10 cellular contexts compared by ENCODE assay signal in the genomic region with DNA sequence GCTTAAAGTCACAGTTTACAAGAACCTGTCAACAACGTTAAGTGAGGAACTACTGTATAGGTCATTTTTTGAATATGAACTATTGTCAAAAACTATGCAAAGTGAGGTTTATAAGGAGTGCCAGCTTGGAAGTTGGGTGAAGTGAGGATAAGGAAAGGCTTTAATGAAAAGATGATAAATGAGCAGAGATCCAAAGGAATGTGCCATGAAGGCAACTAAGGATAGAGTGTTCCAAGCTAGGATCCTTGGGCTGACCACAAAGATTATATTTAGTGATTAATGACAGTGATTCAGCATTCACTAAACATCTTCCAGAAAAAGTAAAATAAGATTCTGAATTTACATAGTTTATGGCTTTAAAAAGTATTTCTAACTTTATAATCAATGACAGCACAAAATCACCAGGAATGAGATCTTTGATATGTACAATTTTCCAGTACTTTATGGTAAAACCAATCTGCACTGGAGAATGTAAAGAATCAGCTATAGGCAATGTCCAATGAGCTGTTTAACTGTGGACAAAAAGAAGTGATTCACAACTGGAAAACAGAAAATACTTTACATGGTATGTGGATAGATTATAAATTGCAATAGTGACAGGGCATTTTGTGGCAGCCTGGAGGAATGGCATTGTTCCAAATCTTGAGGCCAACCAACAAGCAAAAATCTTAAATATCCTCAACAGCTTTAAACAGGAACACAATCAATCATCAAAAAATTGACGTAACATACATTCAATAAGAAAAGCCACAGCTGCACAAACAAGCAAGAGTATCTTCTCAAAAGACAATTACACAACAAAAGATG.
DNase-seq lines count a peak whose midpoint lies in the region; ATAC-seq, FAIRE-seq and TF ChIP-seq lines count a peak whose summit lies in the region.
"Had no signal": no experiment of that assay in that cellular context is flagged by ENCODE, and none has a peak within 500 bp of the region (broad histone marks: within the 10 kb centered on the region; RNA-seq: fewer than 3 reads in every experiment).

No MANE protein-coding gene starts in this region.

- peak; percentile 10 for DNase-seq in H54 (ENCODE audit: insufficient read length, low spot score)
- DNase-seq in RCC 7860 (ENCODE audit: low spot score) = peak; percentile 43
- DNase-seq in fibroblast of peridontal ligament (ENCODE audit: extremely low read depth) = peak; percentile 85
- peak; percentile 76 for DNase-seq in stromal cell of bone marrow (ENCODE audit: low read depth)
- no peak for DNase-seq in T-helper 2 cell
- no peak for DNase-seq in activated T-helper 1 cell treated with anti-CD3 and anti-CD28 coated beads, Interleukin-12 subunit alpha, Interleukin-12 subunit beta, Interleukin-2, Interleukin-4 antibody, amounts not matched to agents 30 ng/mL and 10 ng/mL and 1 ng/mL, durations not matched to agents 14 hours and 24 hours and 36 hours (ENCODE audit: low spot score)
- DNase-seq: immature natural killer cell, T-helper 9 cell had no signal

- no peak overlapping the region for H3K27ac Mint-ChIP-seq in activated T-helper 1 cell treated with anti-CD3 and anti-CD28 coated beads, Interleukin-12 subunit alpha, Interleukin-12 subunit beta, Interleukin-2, Interleukin-4 antibody, amounts not matched to agents 30 ng/mL and 10 ng/mL and 1 ng/mL, durations not matched to agents 14 hours and 24 hours and 36 hours
- H3K27ac Mint-ChIP-seq: immature natural killer cell had no signal

- intact Hi-C loops in activated T-helper 1 cell treated with anti-CD3 and anti-CD28 coated beads, Interleukin-12 subunit alpha, Interleukin-12 subunit beta, Interleukin-2, Interleukin-4 antibody, amounts not matched to agents 30 ng/mL and 10 ng/mL and 1 ng/mL, durations not matched to agents 14 hours and 24 hours and 36 hours (cut with micrococcal nuclease) = no loop called here

- H3K36me3 Mint-ChIP-seq in activated T-helper 1 cell treated with anti-CD3 and anti-CD28 coated beads, Interleukin-12 subunit alpha, Interleukin-12 subunit beta, Interleukin-2, Interleukin-4 antibody, amounts not matched to agents 30 ng/mL and 10 ng/mL and 1 ng/mL, durations not matched to agents 14 hours and 24 hours and 36 hours (ENCODE audit: low read depth) = no peaks in the 10 kb centered on the region
- H3K36me3 Mint-ChIP-seq: immature natural killer cell had no signal

- no peaks in the 10 kb centered on the region for H3K4me1 Mint-ChIP-seq in activated T-helper 1 cell treated with anti-CD3 and anti-CD28 coated beads, Interleukin-12 subunit alpha, Interleukin-12 subunit beta, Interleukin-2, Interleukin-4 antibody, amounts not matched to agents 30 ng/mL and 10 ng/mL and 1 ng/mL, durations not matched to agents 14 hours and 24 hours and 36 hours (ENCODE audit: low read depth)
- H3K4me1 Mint-ChIP-seq: immature natural killer cell had no signal

- TF ChIP-seq POLR2A in H54 (IDR thresholded peaks at IDR 0.05; ENCODE audit: low read depth, low read length) = no peak

- H3K27me3 Mint-ChIP-seq in activated T-helper 1 cell treated with anti-CD3 and anti-CD28 coated beads, Interleukin-12 subunit alpha, Interleukin-12 subunit beta, Interleukin-2, Interleukin-4 antibody, amounts not matched to agents 30 ng/mL and 10 ng/mL and 1 ng/mL, durations not matched to agents 14 hours and 24 hours and 36 hours (ENCODE audit: insufficient read depth) = peaks cover 3% of the 10 kb centered on the region

- H3K9me3 Mint-ChIP-seq in activated T-helper 1 cell treated with anti-CD3 and anti-CD28 coated beads, Interleukin-12 subunit alpha, Interleukin-12 subunit beta, Interleukin-2, Interleukin-4 antibody, amounts not matched to agents 30 ng/mL and 10 ng/mL and 1 ng/mL, durations not matched to agents 14 hours and 24 hours and 36 hours = no peaks in the 10 kb centered on the region

- no peak for ATAC-seq in HG03520 (IDR thresholded peaks at IDR 0.05; ENCODE audit: unreplicated experiment)

- no peak overlapping the region for H3K4me3 Mint-ChIP-seq in activated T-helper 1 cell treated with anti-CD3 and anti-CD28 coated beads, Interleukin-12 subunit alpha, Interleukin-12 subunit beta, Interleukin-2, Interleukin-4 antibody, amounts not matched to agents 30 ng/mL and 10 ng/mL and 1 ng/mL, durations not matched to agents 14 hours and 24 hours and 36 hours
- H3K4me3 Mint-ChIP-seq: immature natural killer cell had no signal

- FAIRE-seq in H54 (lab: Jason Lieb, UNC) (peak; percentile 95), RCC 7860 (lab: Jason Lieb, UNC) (peak; percentile 80)
- FAIRE-seq: endometrium had no signal

Comparison
In these comparisons a context has a peak if more than half of its experiments do, and no peak if none do; other contexts are left out.
1. DNase-seq: peak in H54 (single experiment), RCC 7860 (single experiment), fibroblast of peridontal ligament (single experiment) and stromal cell of bone marrow (single experiment); none in T-helper 2 cell (0 of 5) and activated T-helper 1 cell treated with anti-CD3 and anti-CD28 coated beads, Interleukin-12 subunit alpha, Interleukin-12 subunit beta, Interleukin-2, Interleukin-4 antibody, amounts not matched to agents 30 ng/mL and 10 ng/mL and 1 ng/mL, durations not matched to agents 14 hours and 24 hours and 36 hours (single experiment).